In genomic region chr1:228376651-228377631, GRCh38 we compare ENCODE assay signal across 1 cellular context.
TF ChIP-seq lines count a peak whose summit lies in the region.

No MANE protein-coding gene starts in this region.

TF ChIP-seq in GM23338, 12 proteins besides CTCF, POLR2A, EP300 and RAD21 (continued from another document):
- no peak for TF ChIP-seq ZNF462 (CRISPR knock-in tag; IDR thresholded peaks at IDR 0.05)
- TF ChIP-seq CREB1 (CRISPR knock-in tag; IDR thresholded peaks at IDR 0.05; ENCODE audit: low read depth) = no peak
- no peak for TF ChIP-seq NANOG (IDR thresholded peaks at IDR 0.05; ENCODE audit: borderline replicate concordance)
- no peak for TF ChIP-seq ETS1 (IDR thresholded peaks at IDR 0.05)
- TF ChIP-seq STAT1 (IDR thresholded peaks at IDR 0.05; ENCODE audit: unreplicated experiment) = no peak
- TF ChIP-seq EZH2 (IDR thresholded peaks at IDR 0.05; ENCODE audit: low read depth, unreplicated experiment) = no peak
- no peak for TF ChIP-seq POLR2AphosphoS5 (IDR thresholded peaks at IDR 0.05; ENCODE audit: low read depth)
- TF ChIP-seq REST (IDR thresholded peaks at IDR 0.05; ENCODE audit: unreplicated experiment) = no peak
